Comparison of ENCODE assay signal across 31 cellular contexts in genomic region chr3:151772825-151773480, GRCh38. TPM values are rescaled to one million over a fixed set of nuclear protein-coding genes. Genes with fewer than 3 reads are reported as not detected.
A peak's percentile ranks its signal among the peaks of the same experiment; 100 is the strongest.
DNase-seq lines count a peak whose midpoint lies in the region; ATAC-seq, FAIRE-seq and TF ChIP-seq lines count a peak whose summit lies in the region.
"Had no signal": no experiment of that assay in that cellular context is flagged by ENCODE, and none has a peak within 500 bp of the region (broad histone marks: within the 10 kb centered on the region; RNA-seq: fewer than 3 reads in every experiment).

No MANE protein-coding gene starts in this region.

- TF ChIP-seq RAD21 in K562 (CRISPR knock-in tag; conservative IDR thresholded peaks at IDR 0.05 in 1 of 2, IDR thresholded peaks at IDR 0.05 in 1 of 2) = no peak

- TF ChIP-seq POLR2A in K562 (conservative IDR thresholded peaks at IDR 0.05) = no peak

- no TSS peak for BruUV-seq in K562 (replicated peaks; lab: Mats Ljungman, UMichigan)
- no TSS peak for BruUV-seq in Caco-2 (replicated peaks; lab: Mats Ljungman, UMichigan)

- no peaks in the 10 kb centered on the region for H3K27me3 Mint-ChIP-seq in Caco-2 (ENCODE audit: insufficient read depth, unreplicated experiment)

- intact Hi-C loops in left ventricle myocardium inferior (cut with micrococcal nuclease) (no loop called here), K562 (cut with micrococcal nuclease) (no loop called here), Caco-2 (cut with micrococcal nuclease; ENCODE audit: unreplicated experiment) (no loop called here)

- no peak overlapping the region for H3K9ac ChIP-seq in K562 (ENCODE audit: insufficient read depth in 1 of 2, low read depth in 2 of 2, low read length in 2 of 2)
- H3K9ac ChIP-seq in subcutaneous abdominal adipose tissue (ENCODE audit: low read length in 5 of 5) = no peak overlapping the region
- H3K9ac ChIP-seq in GM23248 = no peak overlapping the region

- no peaks in the 10 kb centered on the region for H3K9me3 ChIP-seq in left ventricle myocardium inferior (replicated peaks)
- no peaks in the 10 kb centered on the region for H3K9me3 ChIP-seq in right atrium auricular region
- H3K9me3 ChIP-seq in K562 (replicated peaks; ENCODE audit: control insufficient read depth, insufficient read depth, low read depth, low read length) = no peaks in the 10 kb centered on the region
- no peaks in the 10 kb centered on the region for H3K9me3 ChIP-seq in subcutaneous abdominal adipose tissue (ENCODE audit: control insufficient read depth in 5 of 5, low read length in 5 of 5)
- H3K9me3 ChIP-seq in GM23248 (ENCODE audit: low read depth) = no peaks in the 10 kb centered on the region
- H3K9me3 ChIP-seq in Caco-2 = no peaks in the 10 kb centered on the region
- H3K9me3 ChIP-seq: SJCRH30 had no signal

- CTCF ChIA-PET in K562 (lab: Yijun Ruan, JAX; ENCODE audit: low intra/inter-chr PET ratio) (no interaction called here), Caco-2 (lab: Charles Lee) (no interaction called here)

- H3K27ac ChIP-seq in left ventricle myocardium inferior (replicated peaks) (peak overlapping the region; percentile 80), right atrium auricular region (peak overlapping the region in 1 of 2 donors; percentile 9), K562 (ENCODE audit: extremely low read depth, low read depth, low read length) (no peak overlapping the region), subcutaneous abdominal adipose tissue (ENCODE audit: low read depth, low read length) (peak overlapping the region; percentile 14), GM23248 (no peak overlapping the region)
- H3K27ac ChIP-seq: 22Rv1, HL-60, PC-9, SJCRH30 had no signal

- H3K4me1 Mint-ChIP-seq in Caco-2 (ENCODE audit: low read depth, unreplicated experiment) = peaks cover 31% of the 10 kb centered on the region
- H3K4me1 Mint-ChIP-seq: CD4-positive, CD25-positive, alpha-beta regulatory T cell had no signal

- H2AFZ ChIP-seq in K562 (ENCODE audit: low read depth, low read length) (peak overlapping the region; percentile 78), GM23248 (no peak overlapping the region)
- H2AFZ ChIP-seq: PC-9 had no signal

- H3K36me3 ChIP-seq in left ventricle myocardium inferior (no peaks in the 10 kb centered on the region), right atrium auricular region (no peaks in the 10 kb centered on the region), K562 (ENCODE audit: control insufficient read depth, insufficient read depth, low read length) (no peaks in the 10 kb centered on the region), subcutaneous abdominal adipose tissue (ENCODE audit: control insufficient read depth in 5 of 5, insufficient read depth in 5 of 5, low read length in 5 of 5) (no peaks in the 10 kb centered on the region), GM23248 (ENCODE audit: low read depth) (no peaks in the 10 kb centered on the region), Caco-2 (ENCODE audit: control insufficient read depth, insufficient read depth, low read length) (no peaks in the 10 kb centered on the region)
- H3K36me3 ChIP-seq: SJCRH30 had no signal

- H3K4me3 ChIP-seq in left ventricle myocardium inferior = no peak overlapping the region
- H3K4me3 ChIP-seq in right atrium auricular region = no peak overlapping the region
- H3K4me3 ChIP-seq in K562 = no peak overlapping the region
- no peak overlapping the region for H3K4me3 ChIP-seq in fibroblast of pulmonary artery (replicated peaks; ENCODE audit: low read depth, low read length)
- H3K4me3 ChIP-seq in subcutaneous abdominal adipose tissue (ENCODE audit: low read depth in 1 of 5, low read length in 5 of 5) = no peak overlapping the region
- no peak overlapping the region for H3K4me3 ChIP-seq in GM23248
- H3K4me3 ChIP-seq in Caco-2 (ENCODE audit: low read depth, low read length) = no peak overlapping the region
- H3K4me3 ChIP-seq: PC-9, SJCRH30 had no signal

- no peaks in the 10 kb centered on the region for H3K9me1 ChIP-seq in K562 (ENCODE audit: control insufficient read depth, insufficient read depth, low read length)

- H4K20me1 ChIP-seq in K562 (replicated peaks; ENCODE audit: control insufficient read depth, insufficient read depth, low read length) = no peaks in the 10 kb centered on the region
- no peaks in the 10 kb centered on the region for H4K20me1 ChIP-seq in GM23248 (ENCODE audit: insufficient read depth)

- POLR2A ChIA-PET in K562 (lab: Yijun Ruan, JAX) = interaction anchor here (1.1 kb wide), 1 partner anchor 9 kb away, joined by 3 read pairs; no protein-coding TSS in a partner anchor
- POLR2A ChIA-PET in Caco-2 (lab: Charles Lee) = no interaction called here

- TF ChIP-seq CTCF in left ventricle myocardium inferior (IDR thresholded peaks at IDR 0.05; ENCODE audit: borderline replicate concordance) (no peak), right atrium auricular region (IDR thresholded peaks at IDR 0.05) (no peak), K562 (IDR thresholded peaks at IDR 0.05 in 2 of 3, conservative IDR thresholded peaks at IDR 0.05 in 1 of 3; ENCODE audit: insufficient read depth in 2 of 3, low read depth in 1 of 3, low read length in 3 of 3) (no peak), fibroblast of pulmonary artery (IDR thresholded peaks at IDR 0.05; ENCODE audit: low read length, missing control alignments) (no peak), Caco-2 (IDR thresholded peaks at IDR 0.05; ENCODE audit: insufficient read depth in 1 of 2, low read depth in 1 of 2, low read length in 1 of 2, severe bottlenecking in 1 of 2, unreplicated experiment in 1 of 2) (no peak)

- ATAC-seq in K562 = no peak
- ATAC-seq: HCT116, Right ventricle myocardium inferior, SK-N-SH treated with all-trans-retinoic acid at 6 μM for 48 hours had no signal

- H3K36me3 Mint-ChIP-seq in Caco-2 (ENCODE audit: insufficient read depth, unreplicated experiment) = no peaks in the 10 kb centered on the region
- H3K36me3 Mint-ChIP-seq: CD4-positive, CD25-positive, alpha-beta regulatory T cell had no signal

- no peaks in the 10 kb centered on the region for H3K9me3 Mint-ChIP-seq in Caco-2 (ENCODE audit: unreplicated experiment)
- H3K9me3 Mint-ChIP-seq: CD4-positive, CD25-positive, alpha-beta regulatory T cell had no signal

- no peaks in the 10 kb centered on the region for H3K9me2 ChIP-seq in GM23248 (ENCODE audit: insufficient read depth)

- H3K27ac Mint-ChIP-seq in Caco-2 (ENCODE audit: unreplicated experiment) = no peak overlapping the region
- H3K27ac Mint-ChIP-seq: CD4-positive, CD25-positive, alpha-beta regulatory T cell had no signal

- H3K4me2 ChIP-seq in K562 (ENCODE audit: insufficient read depth, low read length) (no peak overlapping the region), GM23248 (ENCODE audit: unreplicated experiment) (no peak overlapping the region)
- H3K4me2 ChIP-seq: PC-9 had no signal

- no peak for FAIRE-seq in K562 (lab: Jason Lieb, UNC)
- FAIRE-seq: G401.6, GM12891 had no signal

- H3K27me3 ChIP-seq in left ventricle myocardium inferior (ENCODE audit: low read depth) = no peaks in the 10 kb centered on the region
- H3K27me3 ChIP-seq in right atrium auricular region = no peaks in the 10 kb centered on the region
- no peaks in the 10 kb centered on the region for H3K27me3 ChIP-seq in K562 (ENCODE audit: control insufficient read depth in 2 of 2, insufficient read depth in 2 of 2, low read length in 2 of 2)
- H3K27me3 ChIP-seq in subcutaneous abdominal adipose tissue (ENCODE audit: control insufficient read depth in 5 of 5, insufficient read depth in 4 of 5, low read length in 5 of 5) = no peaks in the 10 kb centered on the region
- H3K27me3 ChIP-seq in GM23248 (replicated peaks; ENCODE audit: insufficient read depth) = no peaks in the 10 kb centered on the region
- no peaks in the 10 kb centered on the region for H3K27me3 ChIP-seq in Caco-2 (replicated peaks; ENCODE audit: control insufficient read depth, insufficient read depth, low read length)
- H3K27me3 ChIP-seq: SJCRH30 had no signal

- no peak overlapping the region for H3K4me3 Mint-ChIP-seq in Caco-2 (ENCODE audit: unreplicated experiment)
- H3K4me3 Mint-ChIP-seq: CD4-positive, CD25-positive, alpha-beta regulatory T cell had no signal

- in situ Hi-C loops in K562 (cut with MboI) (no loop called here), GM23248 (cut with MboI) (no loop called here)

- H3K79me2 ChIP-seq in K562 (ENCODE audit: control insufficient read depth, insufficient read depth, low read length) = no peaks in the 10 kb centered on the region
- no peaks in the 10 kb centered on the region for H3K79me2 ChIP-seq in GM23248 (ENCODE audit: insufficient read depth)

- H3K4me1 ChIP-seq in left ventricle myocardium inferior (peaks cover 51% of the 10 kb centered on the region), right atrium auricular region (peaks cover 0 to 29% of the 10 kb centered on the region in 2 donors), K562 (replicated peaks in 1 of 2; ENCODE audit: control insufficient read depth in 2 of 2, insufficient read depth in 2 of 2, low read length in 2 of 2) (peaks cover 0 to 13% of the 10 kb centered on the region in 2 experiments; a peak in 1 of 5 replicates), subcutaneous abdominal adipose tissue (ENCODE audit: control insufficient read depth in 5 of 5, insufficient read depth in 5 of 5, low read length in 5 of 5) (peaks cover 3 to 32% (median 24%) of the 10 kb centered on the region in 5 donors), GM23248 (ENCODE audit: insufficient read depth) (peaks cover 16% of the 10 kb centered on the region), Caco-2 (peaks cover 30% of the 10 kb centered on the region)
- H3K4me1 ChIP-seq: SJCRH30 had no signal

- 13% methylated on average over 4 of the region's 4 CpGs for WGBS in K562 (ENCODE audit: insufficient coverage, low coverage, missing lambda C conversion rate)
- 76 to 82% methylated on average over 4 of the region's 4 CpGs for WGBS in GM23248 (ENCODE audit: low coverage in 1 of 2, low lambda C conversion rate in 2 of 2, missing lambda C conversion rate in 2 of 2), 2 experiments

- DNase-seq in left ventricle myocardium inferior (no peak), right atrium auricular region (ENCODE audit: low spot score) (no peak), K562 (ENCODE audit: extremely low read depth in 1 of 4, low spot score in 3 of 4) (no peak), fibroblast of pulmonary artery (ENCODE audit: low read depth) (peak; percentile 47), D341Med (ENCODE audit: low spot score) (no peak), GM23248 (no peak), Caco-2 (no peak)
- DNase-seq: ACHN; CD4-positive, CD25-positive, alpha-beta regulatory T cell; Kasumi-1; NCI-H1092 treated with DMSO at 0.1 percent for 48 hours; NCI-H1436; NCI-H187; NCI-H446; NCI-H524 treated with DMSO at 0.1 percent for 48 hours; NCI-H82; NK-92 treated with Interleukin-12 subunit alpha and Interleukin-12 subunit beta, amount 100 ng/mL, for 24 hours; PC-9; SJCRH30 had no signal

- peaks cover 8% of the 10 kb centered on the region for H3F3A ChIP-seq in GM23248 (ENCODE audit: insufficient read depth)

- no peak for TF ChIP-seq EP300 in K562 (IDR thresholded peaks at IDR 0.05; ENCODE audit: low read length)

RNA-seq across cellular contexts. Expression of gene AADACL2, which starts 39.2 kb away (rescaled TPM):
- total RNA-seq in left ventricle myocardium inferior = not detected
- total RNA-seq in right atrium auricular region = under 1 TPM in 1 of 2 donors, not detected in 1; 0.16 TPM
- not detected in 2 replicates for total RNA-seq in K562 (2011; cell fraction: chromatin; rRNA removed; ENCODE audit: low replicate concordance)
- total RNA-seq in K562 (2011; cell fraction: nucleolus; rRNA removed) = not detected in 2 replicates
- not detected in 2 replicates for total RNA-seq in K562 (2011; cell fraction: nucleoplasm; rRNA removed)
- not detected in 2 replicates for total RNA-seq in K562 (2014; rRNA removed)
- total RNA-seq in K562 (2014; rRNA removed; fragmentation: Illumina TruSeq; extraction: Trizol) = not detected in 2 replicates
- not detected in 2 replicates for total RNA-seq in K562 (2015; rRNA removed; fragmentation: Illumina TruSeq; extraction: Trizol)
- not detected in 2 replicates for total RNA-seq in K562 (2021)
- polyA plus RNA-seq in K562 (2011; rRNA removed) = not detected in 2 replicates
- polyA plus RNA-seq in K562 (2011; cell fraction: cytosol; rRNA removed) = not detected in 2 replicates
- not detected in 2 replicates for polyA plus RNA-seq in K562 (2011; cell fraction: nucleus; rRNA removed)
- not detected in 2 replicates for polyA plus RNA-seq in K562 (2012)
- polyA plus RNA-seq in K562 (2014; fragmentation: Illumina TruSeq; extraction: Trizol) = not detected in 2 replicates
- polyA plus RNA-seq in K562 (2014; fragmentation: Nextera tagmentation; extraction: Ambion mirVana) = not detected
- polyA plus RNA-seq in K562 (2014; rRNA removed) = not detected in 2 replicates
- polyA minus RNA-seq in K562 (2011; rRNA and poly(A)+ RNA removed) = not detected in 2 replicates
- not detected in 2 replicates for polyA minus RNA-seq in K562 (2011; cell fraction: cytosol; rRNA and poly(A)+ RNA removed)
- polyA minus RNA-seq in K562 (2011; cell fraction: nucleus; rRNA and poly(A)+ RNA removed) = not detected in 2 replicates
- not detected in 2 replicates for total RNA-seq in GM23248 (2014; rRNA removed; shearing (Covaris generic))
- polyA plus RNA-seq in GM23248 (2016; fragmentation: Nextera tagmentation; extraction: Ambion mirVana) = not detected in 2 replicates
- total RNA-seq in Caco-2 (2022) = not detected in 2 replicates
- total RNA-seq: CD4-positive, CD25-positive, alpha-beta regulatory T cell; H4; M059J; PC-9; Right ventricle myocardium inferior; RPMI7951; SJCRH30 had no signal
- polyA plus RNA-seq: BJ; CD4-positive, CD25-positive, alpha-beta regulatory T cell had no signal

RNA-seq across cellular contexts. Expression of gene AADAC, which starts 41.0 kb away (rescaled TPM):
- total RNA-seq in left ventricle myocardium inferior (not detected), right atrium auricular region (under 1 TPM; 0.39 to 0.70 TPM), K562 (2014; rRNA removed) (not detected in 2 replicates), K562 (2014; rRNA removed; fragmentation: Illumina TruSeq; extraction: Trizol) (not detected in 2 replicates), K562 (2015; rRNA removed; fragmentation: Illumina TruSeq; extraction: Trizol) (not detected in 2 replicates), K562 (2021) (0.47 TPM in 1 of 2 replicates, not detected in the other), Caco-2 (2022) (0.57 and 1.1 TPM in 2 replicates)
- total RNA-seq in K562 (2011; cell fraction: chromatin; rRNA removed; ENCODE audit: low replicate concordance) = not detected in 2 replicates
- not detected in 2 replicates for total RNA-seq in K562 (2011; cell fraction: nucleolus; rRNA removed)
- not detected in 2 replicates for total RNA-seq in K562 (2011; cell fraction: nucleoplasm; rRNA removed)
- polyA plus RNA-seq in K562 (2011; rRNA removed) (not detected in 2 replicates), K562 (2014; fragmentation: Illumina TruSeq; extraction: Trizol) (not detected in 2 replicates), K562 (2014; fragmentation: Nextera tagmentation; extraction: Ambion mirVana) (not detected), K562 (2014; rRNA removed) (not detected in 2 replicates), GM23248 (2016; fragmentation: Nextera tagmentation; extraction: Ambion mirVana) (not detected in 2 replicates)
- not detected in 2 replicates for polyA plus RNA-seq in K562 (2011; cell fraction: cytosol; rRNA removed)
- polyA plus RNA-seq in K562 (2011; cell fraction: nucleus; rRNA removed) = not detected in 2 replicates
- not detected in 2 replicates for polyA plus RNA-seq in K562 (2012)
- polyA minus RNA-seq in K562 (2011; rRNA and poly(A)+ RNA removed) = not detected in 2 replicates
- not detected in 2 replicates for polyA minus RNA-seq in K562 (2011; cell fraction: cytosol; rRNA and poly(A)+ RNA removed)
- not detected in 2 replicates for polyA minus RNA-seq in K562 (2011; cell fraction: nucleus; rRNA and poly(A)+ RNA removed)
- not detected in 2 replicates for total RNA-seq in GM23248 (2014; rRNA removed; shearing (Covaris generic))
- total RNA-seq: CD4-positive, CD25-positive, alpha-beta regulatory T cell; Right ventricle myocardium inferior; SJCRH30 had no signal
- polyA plus RNA-seq: BJ; CD4-positive, CD25-positive, alpha-beta regulatory T cell had no signal

Comparison
In these comparisons a context has a peak if more than half of its experiments do, and no peak if none do; other contexts are left out.
1. H3K27ac ChIP-seq: peak in left ventricle myocardium inferior (single experiment) and subcutaneous abdominal adipose tissue (single experiment); none in K562 (single experiment) and GM23248 (single experiment).